Comparison of ENCODE assay signal across 31 cellular contexts in the genomic region with DNA sequence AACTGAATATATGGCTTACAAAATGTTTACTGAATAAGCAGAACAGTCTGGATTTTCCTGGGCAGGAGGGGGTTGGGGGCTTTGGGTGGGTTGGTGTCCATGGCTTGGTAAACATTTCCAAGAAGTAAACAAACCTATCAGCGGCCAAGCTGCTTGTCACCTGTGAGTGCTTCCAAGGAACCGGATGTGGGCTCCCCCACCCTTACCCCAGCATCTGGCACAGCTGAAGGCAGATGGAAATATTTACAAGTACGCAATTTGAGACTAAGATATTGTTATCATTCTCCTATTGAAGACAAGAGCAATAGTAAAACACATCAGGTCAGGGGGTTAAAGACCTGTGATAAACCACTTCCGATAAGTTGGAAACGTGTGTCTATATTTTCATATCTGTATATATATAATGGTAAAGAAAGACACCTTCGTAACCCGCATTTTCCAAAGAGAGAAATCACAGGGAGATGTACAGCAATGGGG. TPM values are rescaled to one million over a fixed set of nuclear protein-coding genes. Genes with fewer than 3 reads are reported as not detected.
"Had no signal": no experiment of that assay in that cellular context is flagged by ENCODE, and none has a peak within 500 bp of the region (broad histone marks: within the 10 kb centered on the region; RNA-seq: fewer than 3 reads in every experiment).

A gene with protein sequence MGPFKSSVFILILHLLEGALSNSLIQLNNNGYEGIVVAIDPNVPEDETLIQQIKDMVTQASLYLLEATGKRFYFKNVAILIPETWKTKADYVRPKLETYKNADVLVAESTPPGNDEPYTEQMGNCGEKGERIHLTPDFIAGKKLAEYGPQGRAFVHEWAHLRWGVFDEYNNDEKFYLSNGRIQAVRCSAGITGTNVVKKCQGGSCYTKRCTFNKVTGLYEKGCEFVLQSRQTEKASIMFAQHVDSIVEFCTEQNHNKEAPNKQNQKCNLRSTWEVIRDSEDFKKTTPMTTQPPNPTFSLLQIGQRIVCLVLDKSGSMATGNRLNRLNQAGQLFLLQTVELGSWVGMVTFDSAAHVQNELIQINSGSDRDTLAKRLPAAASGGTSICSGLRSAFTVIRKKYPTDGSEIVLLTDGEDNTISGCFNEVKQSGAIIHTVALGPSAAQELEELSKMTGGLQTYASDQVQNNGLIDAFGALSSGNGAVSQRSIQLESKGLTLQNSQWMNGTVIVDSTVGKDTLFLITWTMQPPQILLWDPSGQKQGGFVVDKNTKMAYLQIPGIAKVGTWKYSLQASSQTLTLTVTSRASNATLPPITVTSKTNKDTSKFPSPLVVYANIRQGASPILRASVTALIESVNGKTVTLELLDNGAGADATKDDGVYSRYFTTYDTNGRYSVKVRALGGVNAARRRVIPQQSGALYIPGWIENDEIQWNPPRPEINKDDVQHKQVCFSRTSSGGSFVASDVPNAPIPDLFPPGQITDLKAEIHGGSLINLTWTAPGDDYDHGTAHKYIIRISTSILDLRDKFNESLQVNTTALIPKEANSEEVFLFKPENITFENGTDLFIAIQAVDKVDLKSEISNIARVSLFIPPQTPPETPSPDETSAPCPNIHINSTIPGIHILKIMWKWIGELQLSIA (plus strand): TSS at position 427 of the 477 bp plus-strand sequence. CDS start 45 bp downstream, at position 472.

- H3K27ac Mint-ChIP-seq: activated CD4-positive, alpha-beta memory T cell treated with anti-CD3 and anti-CD28 coated beads, Interleukin-2, amount 10 ng/mL, durations not matched to agents 7 days and 5 days; activated CD4-positive, alpha-beta T cell treated with anti-CD3 and anti-CD28 coated beads, Interleukin-2, amount 10 ng/mL, durations not matched to agents 24 days and 14 days; activated naive CD4-positive, alpha-beta T cell treated with anti-CD3 and anti-CD28 coated beads, Interleukin-2, amount 10 ng/mL, durations not matched to agents 7 days and 5 days; activated T-cell treated with anti-CD3 and anti-CD28 coated beads, Interleukin-2, amount 50 U/mL, for 24 hours; effector memory CD8-positive, alpha-beta T cell; naive thymus-derived CD4-positive, alpha-beta T cell; stimulated activated effector memory CD8-positive, alpha-beta T cell treated with anti-CD3 and anti-CD28 coated beads, Interleukin-12 subunit alpha, Interleukin-12 subunit beta, amount 100 ng/mL, for 72 hours; stimulated activated naive CD8-positive, alpha-beta T cell treated with anti-CD3 and anti-CD28 coated beads, Interleukin-15, Interleukin-2, amounts not matched to agents 100 ng/mL and 50 ng/mL, for 24 hours had no signal

- H3K27ac ChIP-seq: brain microvascular endothelial cell, gastrocnemius medialis, pancreas, prostate gland, skin epidermis, thoracic aorta, upper lobe of left lung, vagina had no signal

- H3K36me3 ChIP-seq: brain microvascular endothelial cell, gastrocnemius medialis, pancreas, prostate gland, thoracic aorta, upper lobe of left lung, vagina had no signal

- H3K4me3 Mint-ChIP-seq: activated CD4-positive, alpha-beta memory T cell treated with anti-CD3 and anti-CD28 coated beads, Interleukin-2, amount 10 ng/mL, durations not matched to agents 7 days and 5 days; activated CD4-positive, alpha-beta T cell treated with anti-CD3 and anti-CD28 coated beads, Interleukin-2, amount 10 ng/mL, durations not matched to agents 24 days and 14 days; activated naive CD4-positive, alpha-beta T cell treated with anti-CD3 and anti-CD28 coated beads, Interleukin-2, amount 10 ng/mL, durations not matched to agents 7 days and 5 days; activated T-cell treated with anti-CD3 and anti-CD28 coated beads, Interleukin-2, amount 50 U/mL, for 24 hours; effector memory CD8-positive, alpha-beta T cell; naive thymus-derived CD4-positive, alpha-beta T cell; stimulated activated effector memory CD8-positive, alpha-beta T cell treated with anti-CD3 and anti-CD28 coated beads, Interleukin-12 subunit alpha, Interleukin-12 subunit beta, amount 100 ng/mL, for 72 hours; stimulated activated naive CD8-positive, alpha-beta T cell treated with anti-CD3 and anti-CD28 coated beads, Interleukin-15, Interleukin-2, amounts not matched to agents 100 ng/mL and 50 ng/mL, for 24 hours had no signal

- H3K36me3 Mint-ChIP-seq: activated naive CD4-positive, alpha-beta T cell treated with anti-CD3 and anti-CD28 coated beads, Interleukin-2, amount 10 ng/mL, durations not matched to agents 7 days and 5 days; naive thymus-derived CD4-positive, alpha-beta T cell; stimulated activated effector memory CD8-positive, alpha-beta T cell treated with anti-CD3 and anti-CD28 coated beads, Interleukin-12 subunit alpha, Interleukin-12 subunit beta, amount 100 ng/mL, for 72 hours had no signal

- H3K4me3 ChIP-seq: gastrocnemius medialis, pancreas, prostate gland, skin epidermis, thoracic aorta, upper lobe of left lung, vagina had no signal

- H3K9me3 ChIP-seq: gastrocnemius medialis, pancreas, prostate gland, thoracic aorta, upper lobe of left lung, vagina had no signal

- H3K4me1 ChIP-seq: gastrocnemius medialis, pancreas, prostate gland, vagina had no signal

- H3K9me3 Mint-ChIP-seq: activated CD4-positive, alpha-beta memory T cell treated with anti-CD3 and anti-CD28 coated beads, Interleukin-2, amount 10 ng/mL, durations not matched to agents 7 days and 5 days; activated CD4-positive, alpha-beta T cell treated with anti-CD3 and anti-CD28 coated beads, Interleukin-2, amount 10 ng/mL, durations not matched to agents 24 days and 14 days; activated naive CD4-positive, alpha-beta T cell treated with anti-CD3 and anti-CD28 coated beads, Interleukin-2, amount 10 ng/mL, durations not matched to agents 7 days and 5 days; activated T-cell treated with anti-CD3 and anti-CD28 coated beads, Interleukin-2, amount 50 U/mL, for 24 hours; effector memory CD8-positive, alpha-beta T cell; naive thymus-derived CD4-positive, alpha-beta T cell; stimulated activated effector memory CD8-positive, alpha-beta T cell treated with anti-CD3 and anti-CD28 coated beads, Interleukin-12 subunit alpha, Interleukin-12 subunit beta, amount 100 ng/mL, for 72 hours; stimulated activated naive CD8-positive, alpha-beta T cell treated with anti-CD3 and anti-CD28 coated beads, Interleukin-15, Interleukin-2, amounts not matched to agents 100 ng/mL and 50 ng/mL, for 24 hours had no signal

- ATAC-seq: effector memory CD8-positive, alpha-beta T cell; gastrocnemius medialis; left ventricle myocardium superior; naive thymus-derived CD4-positive, alpha-beta T cell; pancreas; sciatic nerve; stimulated activated effector memory CD8-positive, alpha-beta T cell treated with anti-CD3 and anti-CD28 coated beads, Interleukin-12 subunit alpha, Interleukin-12 subunit beta, amount 100 ng/mL, for 72 hours had no signal

- H3K4me1 Mint-ChIP-seq: activated CD4-positive, alpha-beta memory T cell treated with anti-CD3 and anti-CD28 coated beads, Interleukin-2, amount 10 ng/mL, durations not matched to agents 7 days and 5 days; activated CD4-positive, alpha-beta T cell treated with anti-CD3 and anti-CD28 coated beads, Interleukin-2, amount 10 ng/mL, durations not matched to agents 24 days and 14 days; activated naive CD4-positive, alpha-beta T cell treated with anti-CD3 and anti-CD28 coated beads, Interleukin-2, amount 10 ng/mL, durations not matched to agents 7 days and 5 days; stimulated activated effector memory CD8-positive, alpha-beta T cell treated with anti-CD3 and anti-CD28 coated beads, Interleukin-12 subunit alpha, Interleukin-12 subunit beta, amount 100 ng/mL, for 72 hours had no signal

- DNase-seq: activated CD4-positive, alpha-beta memory T cell treated with anti-CD3 and anti-CD28 coated beads, Interleukin-2, amount 10 ng/mL, durations not matched to agents 7 days and 5 days; activated CD4-positive, alpha-beta T cell treated with anti-CD3 and anti-CD28 coated beads, Interleukin-2, amount 10 ng/mL, durations not matched to agents 24 days and 14 days; activated CD4-positive, CD25-positive, alpha-beta regulatory T cell treated with anti-CD3 and anti-CD28 coated beads, Interleukin-2, amount 50 U/mL, for 72 hours; activated CD8-positive, alpha-beta memory T cell treated with anti-CD3 and anti-CD28 coated beads, Interleukin-2, amount 50 U/mL, for 48 hours; activated gamma-delta T cell; activated naive CD4-positive, alpha-beta T cell treated with anti-CD3 and anti-CD28 coated beads, Interleukin-2, amount 10 ng/mL, durations not matched to agents 7 days and 5 days; activated T-cell treated with anti-CD3 and anti-CD28 coated beads, Interleukin-2, amount 50 U/mL, for 24 hours; amniotic stem cell; brain microvascular endothelial cell; cortex of kidney; effector memory CD8-positive, alpha-beta T cell; erythroblast; gastrocnemius medialis; glutamatergic neuron; islet precursor cell; left ventricle myocardium superior; naive thymus-derived CD4-positive, alpha-beta T cell; pancreas; retina; stimulated activated CD4-positive, alpha-beta T cell treated with anti-CD3 and anti-CD28 coated beads, Interleukin-4, amount 100 ng/mL, for 24 hours; upper lobe of left lung had no signal

- H3K27me3 ChIP-seq: brain microvascular endothelial cell, gastrocnemius medialis, pancreas, upper lobe of left lung, vagina had no signal

RNA-seq across cellular contexts. Expression of the gene that starts here (rescaled TPM):
- total RNA-seq: activated CD4-positive, alpha-beta memory T cell treated with anti-CD3 and anti-CD28 coated beads, Interleukin-2, amount 10 ng/mL, durations not matched to agents 7 days and 5 days; activated CD4-positive, alpha-beta T cell treated with anti-CD3 and anti-CD28 coated beads, Interleukin-2, amount 10 ng/mL, durations not matched to agents 24 days and 14 days; astrocyte; cardiac septum; left ventricle myocardium superior; lung microvascular endothelial cell; naive thymus-derived CD4-positive, alpha-beta T cell; sciatic nerve; thoracic aorta; vagina had no signal
